Comparison of ENCODE assay signal across 8 cellular contexts in the genomic region with DNA sequence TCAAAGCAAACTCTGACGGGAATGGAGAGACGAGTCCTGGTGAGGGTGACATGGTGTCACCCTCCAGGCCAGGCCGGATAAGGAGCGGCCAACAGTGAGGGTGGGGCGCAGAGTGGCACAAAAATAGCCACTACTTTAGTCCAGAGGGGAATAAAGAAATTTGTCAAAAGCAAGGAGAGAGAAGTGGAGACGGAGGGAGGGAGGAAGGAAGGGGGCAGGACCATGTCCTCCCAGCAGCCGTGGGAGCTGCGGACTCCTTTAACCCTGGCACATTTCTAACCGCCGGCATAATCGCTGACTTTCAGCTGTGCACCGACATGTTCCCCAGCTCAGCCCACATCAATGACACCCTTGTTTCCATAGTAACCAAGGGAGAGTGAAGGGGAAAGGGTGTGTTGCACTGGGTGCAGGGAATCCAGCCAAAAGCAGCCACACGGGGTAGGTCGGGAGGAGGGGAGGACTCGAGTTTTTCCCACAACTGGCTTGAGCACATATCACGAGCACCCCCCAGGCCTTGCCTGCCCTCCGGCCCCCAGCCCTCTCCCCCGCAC. TPM values are rescaled to one million over a fixed set of nuclear protein-coding genes. Genes with fewer than 3 reads are reported as not detected.
DNase-seq lines count a peak whose midpoint lies in the region; ATAC-seq and TF ChIP-seq lines count a peak whose summit lies in the region.

No MANE protein-coding gene starts in this region.

- DNase-seq in Calu3, result no peak
- peak; percentile 95 for DNase-seq in LHCN-M2 (ENCODE audit: low read depth)
- DNase-seq in activated CD8-positive, alpha-beta T cell treated with anti-CD3 and anti-CD28 coated beads, Interleukin-2, amount 10 ng/mL, durations not matched to agents 7 days and 5 days, result peak; percentile 89
- peak; percentile 54 to 68 (median 64) for DNase-seq in effector memory CD4-positive, alpha-beta T cell
- peak; percentile 89 for DNase-seq in mesenchymal stem cell
- peak; percentile 38 to 57 for DNase-seq in stimulated activated CD4-positive, alpha-beta T cell treated with anti-CD3 and anti-CD28 coated beads, Interleukin-4, amount 100 ng/mL, for 48 hours (ENCODE audit: low read depth in 2 of 2)
- no peak for DNase-seq in ACHN

- peak overlapping the region; percentile 49 for H3K4me3 ChIP-seq in effector memory CD4-positive, alpha-beta T cell (ENCODE audit: insufficient read depth, low read depth, low read length, poor library complexity, severe bottlenecking)
- H3K4me3 ChIP-seq in mesenchymal stem cell (ENCODE audit: insufficient read depth in 1 of 2, low read depth in 1 of 2, low read length in 2 of 2), result peak overlapping the region in 1 of 2 experiments; percentile 67

- 25% methylated on average over 10 of the region's 18 CpGs for WGBS in mesenchymal stem cell

- peak overlapping the region; percentile 80 for H2BK120ac ChIP-seq in mesenchymal stem cell (ENCODE audit: low read depth, low read length)

- H3K4me1 Mint-ChIP-seq in Calu3 (ENCODE audit: low read depth, unreplicated experiment), result peaks cover 10% of the 10 kb centered on the region
- H3K4me1 Mint-ChIP-seq in activated CD8-positive, alpha-beta T cell treated with anti-CD3 and anti-CD28 coated beads, Interleukin-2, amount 10 ng/mL, durations not matched to agents 7 days and 5 days (ENCODE audit: low read depth), result peaks cover 52% of the 10 kb centered on the region

- H3K23ac ChIP-seq in mesenchymal stem cell (ENCODE audit: low read length in 2 of 2), result peak overlapping the region in 1 of 2 experiments; percentile 66

- no peaks in the 10 kb centered on the region for H3K36me3 ChIP-seq in effector memory CD4-positive, alpha-beta T cell (ENCODE audit: control insufficient read depth, insufficient read depth, low read length)
- H3K36me3 ChIP-seq in mesenchymal stem cell (ENCODE audit: control insufficient read depth in 1 of 2, insufficient read depth in 2 of 2, low read depth in 1 of 2, low read length in 2 of 2), result peaks cover 0 to 8% of the 10 kb centered on the region in 2 experiments

- H3K27ac ChIP-seq in effector memory CD4-positive, alpha-beta T cell (ENCODE audit: insufficient read depth, low read length, poor library complexity, severe bottlenecking), result peak overlapping the region; percentile 82
- peak overlapping the region; percentile 99 for H3K27ac ChIP-seq in mesenchymal stem cell (ENCODE audit: low read length, poor library complexity, severe bottlenecking)

- no peak for TF ChIP-seq CTCF in Calu3 (IDR thresholded peaks at IDR 0.05; ENCODE audit: unreplicated experiment)

- peak overlapping the region; percentile 76 for H3K9ac ChIP-seq in mesenchymal stem cell (ENCODE audit: low read length)

- peaks cover 12% of the 10 kb centered on the region for H3K27me3 Mint-ChIP-seq in Calu3 (ENCODE audit: unreplicated experiment)
- no peaks in the 10 kb centered on the region for H3K27me3 Mint-ChIP-seq in activated CD8-positive, alpha-beta T cell treated with anti-CD3 and anti-CD28 coated beads, Interleukin-2, amount 10 ng/mL, durations not matched to agents 7 days and 5 days (ENCODE audit: low read depth)

- peak overlapping the region; percentile 56 for H3K4me2 ChIP-seq in mesenchymal stem cell (ENCODE audit: low read length, poor library complexity, severe bottlenecking)

- peak overlapping the region; percentile 93 for H2AK5ac ChIP-seq in mesenchymal stem cell (ENCODE audit: low read length, severe bottlenecking)

- H3K9me3 Mint-ChIP-seq in Calu3 (ENCODE audit: low read depth, unreplicated experiment), result no peaks in the 10 kb centered on the region
- H3K9me3 Mint-ChIP-seq in activated CD8-positive, alpha-beta T cell treated with anti-CD3 and anti-CD28 coated beads, Interleukin-2, amount 10 ng/mL, durations not matched to agents 7 days and 5 days (ENCODE audit: insufficient read depth), result no peaks in the 10 kb centered on the region

- peak; percentile 93 for ATAC-seq in activated CD8-positive, alpha-beta T cell treated with anti-CD3 and anti-CD28 coated beads, Interleukin-2, amount 10 ng/mL, durations not matched to agents 7 days and 5 days
- no peak for ATAC-seq in GM18873 (IDR thresholded peaks at IDR 0.05; ENCODE audit: low FRiP score, unreplicated experiment)

- CTCF ChIA-PET in Calu3 (lab: Charles Lee), result no interaction called here
- CTCF ChIA-PET in activated CD8-positive, alpha-beta T cell treated with anti-CD3 and anti-CD28 coated beads, Interleukin-2, amount 10 ng/mL, durations not matched to agents 7 days and 5 days (lab: Charles Lee), result interaction anchor here (1.0 to 4.6 kb wide), 11 partner anchors 10 to 62 kb away, joined by 3 to 61 read pairs (median 5); partner anchors contain the start of genes ARL3, SFXN2 and TRIM8

- no peaks in the 10 kb centered on the region for H3K36me3 Mint-ChIP-seq in Calu3 (ENCODE audit: insufficient read depth, unreplicated experiment)
- peaks cover 5% of the 10 kb centered on the region for H3K36me3 Mint-ChIP-seq in activated CD8-positive, alpha-beta T cell treated with anti-CD3 and anti-CD28 coated beads, Interleukin-2, amount 10 ng/mL, durations not matched to agents 7 days and 5 days (ENCODE audit: low read depth)

- H3K9me3 ChIP-seq in effector memory CD4-positive, alpha-beta T cell (ENCODE audit: control insufficient read depth, low read length), result no peaks in the 10 kb centered on the region
- no peaks in the 10 kb centered on the region for H3K9me3 ChIP-seq in mesenchymal stem cell (ENCODE audit: control insufficient read depth, low read length)

- H3K79me1 ChIP-seq in mesenchymal stem cell (replicated peaks; ENCODE audit: low read length, poor library complexity, severe bottlenecking), result peaks cover 5% of the 10 kb centered on the region

- H3K4ac ChIP-seq in mesenchymal stem cell (ENCODE audit: low read depth in 1 of 2, low read length in 2 of 2), result peak overlapping the region; percentile 37 to 84

- no TSS peak for BruUV-seq in Calu3 (replicated peaks; lab: Mats Ljungman, UMichigan)

- H3K4me1 ChIP-seq in effector memory CD4-positive, alpha-beta T cell (ENCODE audit: control insufficient read depth, insufficient read depth, low read length, poor library complexity, severe bottlenecking), result peaks cover 43% of the 10 kb centered on the region
- H3K4me1 ChIP-seq in mesenchymal stem cell (ENCODE audit: control insufficient read depth, insufficient read depth, low read depth, low read length), result peaks cover 56% of the 10 kb centered on the region

- peak overlapping the region in 1 of 2 experiments; percentile 36 for H3K14ac ChIP-seq in mesenchymal stem cell (ENCODE audit: low read length in 2 of 2)

- H2BK12ac ChIP-seq in mesenchymal stem cell (ENCODE audit: low read length in 2 of 2), result peak overlapping the region; percentile 81 to 91

- H4K8ac ChIP-seq in mesenchymal stem cell (ENCODE audit: low read length), result peak overlapping the region; percentile 93

- in situ Hi-C loops in ACHN (cut with HindIII; ENCODE audit: low pct_ligation_motif_present, low pct_unique_long_range_greater_than_20kb, low sequenced_read_pairs), result no loop called here

- peak overlapping the region; percentile 84 for H4K91ac ChIP-seq in mesenchymal stem cell (ENCODE audit: low read length)

- no peaks in the 10 kb centered on the region for H3K27me3 ChIP-seq in effector memory CD4-positive, alpha-beta T cell (replicated peaks; ENCODE audit: control insufficient read depth, insufficient read depth, low read length, poor library complexity, severe bottlenecking)
- no peaks in the 10 kb centered on the region for H3K27me3 ChIP-seq in mesenchymal stem cell (ENCODE audit: control insufficient read depth in 1 of 2, insufficient read depth in 1 of 2, low read length in 2 of 2)

- H2AFZ ChIP-seq in mesenchymal stem cell (ENCODE audit: low read depth, low read length), result peak overlapping the region; percentile 51

- intact Hi-C loops in Calu3 (cut with micrococcal nuclease; ENCODE audit: unreplicated experiment), result no loop called here

- peak overlapping the region; percentile 94 for H2BK5ac ChIP-seq in mesenchymal stem cell (ENCODE audit: low read depth, low read length, poor library complexity, severe bottlenecking)

- H3K18ac ChIP-seq in mesenchymal stem cell (ENCODE audit: low read depth in 1 of 2, low read length in 2 of 2), result peak overlapping the region; percentile 94 to 95

- POLR2A ChIA-PET in activated CD8-positive, alpha-beta T cell treated with anti-CD3 and anti-CD28 coated beads, Interleukin-2, amount 10 ng/mL, durations not matched to agents 7 days and 5 days (lab: Charles Lee), result interaction anchor here (0.8 to 3.3 kb wide), 7 partner anchors 10 to 139 kb away, joined by 3 to 24 read pairs (median 5); partner anchors contain the start of genes ARL3, SFXN2 and TRIM8

- peak overlapping the region; percentile 66 for H2BK15ac ChIP-seq in mesenchymal stem cell (ENCODE audit: low read depth, poor library complexity, severe bottlenecking)

- H3K27ac Mint-ChIP-seq in Calu3 (ENCODE audit: unreplicated experiment), result no peak overlapping the region
- peak overlapping the region; percentile 87 for H3K27ac Mint-ChIP-seq in activated CD8-positive, alpha-beta T cell treated with anti-CD3 and anti-CD28 coated beads, Interleukin-2, amount 10 ng/mL, durations not matched to agents 7 days and 5 days

- peak overlapping the region; percentile 3 for H3K4me3 Mint-ChIP-seq in Calu3 (ENCODE audit: low read depth, unreplicated experiment)
- peak overlapping the region; percentile 70 for H3K4me3 Mint-ChIP-seq in activated CD8-positive, alpha-beta T cell treated with anti-CD3 and anti-CD28 coated beads, Interleukin-2, amount 10 ng/mL, durations not matched to agents 7 days and 5 days

RNA-seq across cellular contexts. Expression of gene TRIM8, which starts 29.8 kb away (rescaled TPM):
- 52.1 and 66.3 TPM in 2 replicates for total RNA-seq in Calu3 (2022)
- total RNA-seq in LHCN-M2 (2014; rRNA removed), result 135 and 136 TPM in 2 replicates
- 155 TPM for polyA plus RNA-seq in LHCN-M2 (2012)
- total RNA-seq in activated CD8-positive, alpha-beta T cell treated with anti-CD3 and anti-CD28 coated beads, Interleukin-2, amount 10 ng/mL, durations not matched to agents 7 days and 5 days, result 10 to 100 TPM; 45.0 to 47.1 TPM
- polyA plus RNA-seq in mesenchymal stem cell (2013, experiment 1 of 2), result 113 TPM
- 115 TPM for polyA plus RNA-seq in mesenchymal stem cell (2013, experiment 2 of 2)

RNA-seq across cellular contexts. Expression of gene ARL3, which starts 40.2 kb away (rescaled TPM):
- total RNA-seq in Calu3 (2022) (5.2 and 5.6 TPM in 2 replicates), LHCN-M2 (2014; rRNA removed) (8.3 and 10.3 TPM in 2 replicates)
- polyA plus RNA-seq in LHCN-M2 (2012), result 27.6 TPM
- 1 to 10 TPM; 4.7 to 5.2 TPM for total RNA-seq in activated CD8-positive, alpha-beta T cell treated with anti-CD3 and anti-CD28 coated beads, Interleukin-2, amount 10 ng/mL, durations not matched to agents 7 days and 5 days
- polyA plus RNA-seq in mesenchymal stem cell (2013, experiment 1 of 2), result 24.6 TPM
- polyA plus RNA-seq in mesenchymal stem cell (2013, experiment 2 of 2), result 25.9 TPM

RNA-seq across cellular contexts. Expression of gene SFXN2, which starts 40.4 kb away (rescaled TPM):
- total RNA-seq in Calu3 (2022) (21.2 and 22.9 TPM in 2 replicates), LHCN-M2 (2014; rRNA removed) (2.2 and 3.4 TPM in 2 replicates)
- polyA plus RNA-seq in LHCN-M2 (2012), result 3.7 TPM
- total RNA-seq in activated CD8-positive, alpha-beta T cell treated with anti-CD3 and anti-CD28 coated beads, Interleukin-2, amount 10 ng/mL, durations not matched to agents 7 days and 5 days, result 10 to 100 TPM; 22.2 TPM
- 3.8 TPM for polyA plus RNA-seq in mesenchymal stem cell (2013, experiment 1 of 2)
- polyA plus RNA-seq in mesenchymal stem cell (2013, experiment 2 of 2), result 3.7 TPM

Comparison
In these comparisons a context has a peak if more than half of its experiments do, and no peak if none do; other contexts are left out.
1. DNase-seq: peak in LHCN-M2 (single experiment), activated CD8-positive, alpha-beta T cell treated with anti-CD3 and anti-CD28 coated beads, Interleukin-2, amount 10 ng/mL, durations not matched to agents 7 days and 5 days (single experiment), effector memory CD4-positive, alpha-beta T cell (3 of 3), mesenchymal stem cell (single experiment) and stimulated activated CD4-positive, alpha-beta T cell treated with anti-CD3 and anti-CD28 coated beads, Interleukin-4, amount 100 ng/mL, for 48 hours (2 of 2); none in Calu3 (single experiment) and ACHN (single experiment).